In the genomic region with DNA sequence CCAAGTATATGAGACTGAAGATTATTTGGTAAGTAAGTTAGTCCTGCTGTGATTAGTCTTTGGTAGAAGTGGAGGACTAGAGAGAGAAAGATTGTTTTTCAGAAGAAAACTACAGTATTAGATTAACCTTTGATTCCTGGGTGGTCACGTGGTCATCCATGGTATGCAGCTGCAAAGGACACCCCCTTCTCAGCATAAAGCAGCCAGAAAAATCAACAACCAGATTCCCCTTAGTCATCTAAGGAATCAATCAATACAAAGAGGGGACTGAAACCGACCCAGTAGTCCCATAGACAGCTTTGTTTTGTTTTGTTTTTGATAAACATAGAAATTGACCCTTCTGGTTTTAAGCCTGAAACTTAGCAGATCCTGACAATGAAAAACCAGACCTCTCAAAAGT, we compare ENCODE assay signal across 38 cellular contexts. TPM values are rescaled to one million over a fixed set of nuclear protein-coding genes. Genes with fewer than 3 reads are reported as not detected.
"Had no signal": no experiment of that assay in that cellular context is flagged by ENCODE, and none has a peak within 500 bp of the region (broad histone marks: within the 10 kb centered on the region; RNA-seq: fewer than 3 reads in every experiment).

No MANE protein-coding gene starts in this region.

- H3K4me1 ChIP-seq: adrenal gland, body of pancreas, breast epithelium had no signal

- H3K4me3 Mint-ChIP-seq: activated B cell treated with CpG ODN at 0.5 μM for 24 hours; activated CD4-positive, alpha-beta memory T cell treated with anti-CD3 and anti-CD28 coated beads for 36 hours; activated CD4-positive, alpha-beta T cell treated with anti-CD3 and anti-CD28 coated beads, Interleukin-2, amount 10 ng/mL, durations not matched to agents 24 days and 14 days; activated CD8-positive, alpha-beta T cell treated with anti-CD3 and anti-CD28 coated beads for 36 hours; activated naive CD4-positive, alpha-beta T cell treated with anti-CD3 and anti-CD28 coated beads for 36 hours; activated naive CD8-positive, alpha-beta T cell treated with anti-CD3 and anti-CD28 coated beads for 36 hours; activated T-cell treated with anti-CD3 and anti-CD28 coated beads, Interleukin-2, amount 50 U/mL, for 4 hours; activated T-cell treated with anti-CD3 and anti-CD28 coated beads, Interleukin-2, amount 50 U/mL, for 72 hours; activated T-helper 1 cell treated with anti-CD3 and anti-CD28 coated beads, Interleukin-12 subunit alpha, Interleukin-12 subunit beta, Interleukin-2, Interleukin-4 antibody, amounts not matched to agents 30 ng/mL and 10 ng/mL and 1 ng/mL, durations not matched to agents 14 hours and 24 hours and 36 hours; activated T-helper 17 cell treated with anti-CD3 and anti-CD28 coated beads, Interleukin-2, amount 50 U/mL, for 72 hours; T-helper 1 cell treated with Interleukin-12 subunit alpha and Interleukin-12 subunit beta and Interleukin-4 antibody, amounts not matched to agents 30 μg/mL and 1 μg/mL, for 36 hours; T-helper 2 cell treated with Interferon-gamma antibody and Interleukin-4, amounts not matched to agents 5 μg/mL and 100 μg/mL, for 36 hours had no signal

- H3K4me3 ChIP-seq: adrenal gland, body of pancreas, breast epithelium had no signal

- H3K27ac ChIP-seq: adrenal gland, body of pancreas, brain microvascular endothelial cell, breast epithelium, VCaP had no signal

- H3K27me3 Mint-ChIP-seq: activated B cell treated with CpG ODN at 0.5 μM for 24 hours; activated CD4-positive, alpha-beta memory T cell treated with anti-CD3 and anti-CD28 coated beads for 36 hours; activated CD4-positive, alpha-beta T cell treated with anti-CD3 and anti-CD28 coated beads, Interleukin-2, amount 10 ng/mL, durations not matched to agents 24 days and 14 days; activated CD8-positive, alpha-beta T cell treated with anti-CD3 and anti-CD28 coated beads for 36 hours; activated naive CD8-positive, alpha-beta T cell treated with anti-CD3 and anti-CD28 coated beads for 36 hours; activated T-helper 17 cell treated with anti-CD3 and anti-CD28 coated beads, Interleukin-2, amount 50 U/mL, for 72 hours had no signal

- H3K27me3 ChIP-seq: adrenal gland, body of pancreas, brain microvascular endothelial cell, breast epithelium had no signal

- H3K9me3 ChIP-seq: adrenal gland, body of pancreas, breast epithelium had no signal

- H3K36me3 Mint-ChIP-seq: activated CD4-positive, alpha-beta memory T cell treated with anti-CD3 and anti-CD28 coated beads for 36 hours; activated naive CD4-positive, alpha-beta T cell treated with anti-CD3 and anti-CD28 coated beads, Interleukin-2, amount 50 U/mL, for 72 hours; activated naive CD8-positive, alpha-beta T cell treated with anti-CD3 and anti-CD28 coated beads for 36 hours had no signal

- FAIRE-seq: astrocyte, TTC549 had no signal

- DNase-seq: activated B cell treated with CpG ODN at 0.5 μM for 24 hours; activated CD4-positive, alpha-beta memory T cell treated with anti-CD3 and anti-CD28 coated beads for 36 hours; activated CD4-positive, alpha-beta T cell treated with anti-CD3 and anti-CD28 coated beads for 4 hours; activated CD4-positive, alpha-beta T cell treated with anti-CD3 and anti-CD28 coated beads, Interleukin-2, amount 10 ng/mL, durations not matched to agents 24 days and 14 days; activated CD4-positive, alpha-beta T cell treated with anti-CD3 and anti-CD28 coated beads, Interleukin-2, amount 50 U/mL, for 1 hour; activated CD4-positive, alpha-beta T cell treated with anti-CD3 and anti-CD28 coated beads, Interleukin-2, amount 50 U/mL, for 4 hours; activated CD4-positive, CD25-positive, alpha-beta regulatory T cell treated with anti-CD3 and anti-CD28 coated beads, Interleukin-2, amount 50 U/mL, for 72 hours; activated CD8-positive, alpha-beta memory T cell treated with anti-CD3 and anti-CD28 coated beads, Interleukin-2, amount 50 U/mL, for 4 hours; activated CD8-positive, alpha-beta T cell treated with anti-CD3 and anti-CD28 coated beads for 36 hours; activated effector memory CD4-positive, alpha-beta T cell treated with anti-CD3 and anti-CD28 coated beads, Interleukin-2, amount 50 U/mL, for 16 hours; activated gamma-delta T cell treated with Interleukin-2 at 50 U/mL for 16 hours; activated naive CD4-positive, alpha-beta T cell; activated naive CD4-positive, alpha-beta T cell treated with anti-CD3 and anti-CD28 coated beads for 36 hours; activated naive CD4-positive, alpha-beta T cell treated with anti-CD3 and anti-CD28 coated beads, Interleukin-2, amount 50 U/mL, for 16 hours; activated naive CD8-positive, alpha-beta T cell treated with anti-CD3 and anti-CD28 coated beads for 36 hours; activated T-cell treated with anti-CD3 and anti-CD28 coated beads for 4 hours; activated T-cell treated with anti-CD3 and anti-CD28 coated beads, Interleukin-2, amount 50 U/mL, for 1 hour; activated T-cell treated with anti-CD3 and anti-CD28 coated beads, Interleukin-2, amount 50 U/mL, for 4 hours; activated T-cell treated with anti-CD3 and anti-CD28 coated beads, Interleukin-2, amount 50 U/mL, for 72 hours; adrenal gland; amniotic stem cell; aorta; body of pancreas; brain microvascular endothelial cell; central memory CD4-positive, alpha-beta T cell; T-helper 1 cell; T-helper 2 cell; T-helper 9 cell had no signal

- ATAC-seq: activated CD8-positive, alpha-beta T cell treated with anti-CD3 and anti-CD28 coated beads for 36 hours; activated naive CD4-positive, alpha-beta T cell treated with anti-CD3 and anti-CD28 coated beads, Interleukin-2, amount 50 U/mL, for 72 hours; activated T-cell treated with anti-CD3 and anti-CD28 coated beads, Interleukin-2, amount 50 U/mL, for 4 hours; activated T-cell treated with anti-CD3 and anti-CD28 coated beads, Interleukin-2, amount 50 U/mL, for 72 hours; activated T-helper 17 cell treated with anti-CD3 and anti-CD28 coated beads, Interleukin-2, amount 50 U/mL, for 72 hours; body of pancreas had no signal

- H3K27ac Mint-ChIP-seq: activated B cell treated with CpG ODN at 0.5 μM for 24 hours; activated CD4-positive, alpha-beta memory T cell treated with anti-CD3 and anti-CD28 coated beads for 36 hours; activated CD4-positive, alpha-beta T cell treated with anti-CD3 and anti-CD28 coated beads, Interleukin-2, amount 10 ng/mL, durations not matched to agents 24 days and 14 days; activated CD8-positive, alpha-beta T cell treated with anti-CD3 and anti-CD28 coated beads for 36 hours; activated naive CD4-positive, alpha-beta T cell treated with anti-CD3 and anti-CD28 coated beads for 36 hours; activated naive CD4-positive, alpha-beta T cell treated with anti-CD3 and anti-CD28 coated beads, Interleukin-2, amount 50 U/mL, for 72 hours; activated naive CD8-positive, alpha-beta T cell treated with anti-CD3 and anti-CD28 coated beads for 36 hours; activated T-cell treated with anti-CD3 and anti-CD28 coated beads, Interleukin-2, amount 50 U/mL, for 72 hours; activated T-helper 1 cell treated with anti-CD3 and anti-CD28 coated beads, Interleukin-12 subunit alpha, Interleukin-12 subunit beta, Interleukin-2, Interleukin-4 antibody, amounts not matched to agents 30 ng/mL and 10 ng/mL and 1 ng/mL, durations not matched to agents 14 hours and 24 hours and 36 hours; activated T-helper 17 cell treated with anti-CD3 and anti-CD28 coated beads, Interleukin-2, amount 50 U/mL, for 72 hours; T-helper 1 cell treated with Interleukin-12 subunit alpha and Interleukin-12 subunit beta and Interleukin-4 antibody, amounts not matched to agents 30 μg/mL and 1 μg/mL, for 36 hours; T-helper 2 cell treated with Interferon-gamma antibody and Interleukin-4, amounts not matched to agents 5 μg/mL and 100 μg/mL, for 36 hours had no signal

- H3K4me1 Mint-ChIP-seq: activated B cell treated with CpG ODN at 0.5 μM for 24 hours; activated CD4-positive, alpha-beta T cell treated with anti-CD3 and anti-CD28 coated beads, Interleukin-2, amount 10 ng/mL, durations not matched to agents 24 days and 14 days; activated naive CD8-positive, alpha-beta T cell treated with anti-CD3 and anti-CD28 coated beads for 36 hours; activated T-helper 17 cell treated with anti-CD3 and anti-CD28 coated beads, Interleukin-2, amount 50 U/mL, for 72 hours had no signal

- H3K36me3 ChIP-seq: adrenal gland, brain microvascular endothelial cell, breast epithelium had no signal

RNA-seq across cellular contexts. Expression of a gene that starts 30.3 kb away (rescaled TPM):
- total RNA-seq: activated B cell treated with CpG ODN at 0.5 μM for 24 hours; activated CD4-positive, alpha-beta memory T cell treated with anti-CD3 and anti-CD28 coated beads for 36 hours; activated CD4-positive, alpha-beta T cell treated with anti-CD3 and anti-CD28 coated beads, Interleukin-2, amount 10 ng/mL, durations not matched to agents 24 days and 14 days; activated CD8-positive, alpha-beta memory T cell treated with anti-CD3 and anti-CD28 coated beads for 36 hours; activated CD8-positive, alpha-beta T cell treated with anti-CD3 and anti-CD28 coated beads for 36 hours; activated naive CD4-positive, alpha-beta T cell treated with anti-CD3 and anti-CD28 coated beads for 36 hours; activated naive CD4-positive, alpha-beta T cell treated with anti-CD3 and anti-CD28 coated beads, Interleukin-2, amount 50 U/mL, for 72 hours; activated naive CD8-positive, alpha-beta T cell treated with anti-CD3 and anti-CD28 coated beads for 36 hours; activated T-cell treated with anti-CD3 and anti-CD28 coated beads, Interleukin-2, amount 50 U/mL, for 4 hours; activated T-cell treated with anti-CD3 and anti-CD28 coated beads, Interleukin-2, amount 50 U/mL, for 72 hours; activated T-helper 1 cell treated with anti-CD3 and anti-CD28 coated beads, Interleukin-12 subunit alpha, Interleukin-12 subunit beta, Interleukin-2, Interleukin-4 antibody, amounts not matched to agents 30 ng/mL and 10 ng/mL and 1 ng/mL, durations not matched to agents 14 hours and 24 hours and 36 hours; activated T-helper 17 cell treated with anti-CD3 and anti-CD28 coated beads, Interleukin-2, amount 50 U/mL, for 72 hours; body of pancreas; breast epithelium had no signal
- polyA plus RNA-seq: aorta had no signal
